In genomic region chr14:63867926-63868921, GRCh38 we compare ENCODE assay signal across 1 cellular context.
TF ChIP-seq lines count a peak whose summit lies in the region.

No MANE protein-coding gene starts in this region.

TF ChIP-seq in GM12878, 131 proteins besides CTCF, POLR2A, EP300 and RAD21 (continued from another document and continues in another):
- TF ChIP-seq NKRF (conservative IDR thresholded peaks at IDR 0.05) (no peak), RELA (IDR thresholded peaks at IDR 0.05; ENCODE audit: borderline replicate concordance, partially characterized antibody) (no peak), TCF7 (IDR thresholded peaks at IDR 0.05; ENCODE audit: borderline replicate concordance) (no peak), SIX5 (IDR thresholded peaks at IDR 0.05; ENCODE audit: low read depth, low read length, severe bottlenecking) (no peak), YY1 (IDR thresholded peaks at IDR 0.05; ENCODE audit: low read depth, low read length) (no peak), ESRRA (IDR thresholded peaks at IDR 0.05; ENCODE audit: low read length) (no peak), ZNF622 (IDR thresholded peaks at IDR 0.05) (no peak), MAX (IDR thresholded peaks at IDR 0.05; ENCODE audit: low read depth, low read length) (no peak), ZBED1 (IDR thresholded peaks at IDR 0.05; ENCODE audit: borderline replicate concordance) (no peak), RAD51 (IDR thresholded peaks at IDR 0.05) (no peak), ZSCAN29 (IDR thresholded peaks at IDR 0.05) (no peak), STAT1 (conservative IDR thresholded peaks at IDR 0.05) (no peak), ZNF207 (IDR thresholded peaks at IDR 0.05; ENCODE audit: borderline replicate concordance) (no peak), ZBTB40 (IDR thresholded peaks at IDR 0.05; ENCODE audit: borderline replicate concordance) (no peak), HSF1 (IDR thresholded peaks at IDR 0.05; ENCODE audit: low read depth, low read length) (no peak), MEF2B (IDR thresholded peaks at IDR 0.05; ENCODE audit: partially characterized antibody, poor library complexity, severe bottlenecking) (no peak), CHD2 (IDR thresholded peaks at IDR 0.05; ENCODE audit: borderline replicate concordance, low read depth, low read length) (no peak), EZH2 (IDR thresholded peaks at IDR 0.05; ENCODE audit: borderline replicate concordance, control insufficient read depth, low read depth, low read length) (no peak), ZNF274 (IDR thresholded peaks at IDR 0.05; ENCODE audit: insufficient read depth, insufficient read length) (no peak), ZNF217 (IDR thresholded peaks at IDR 0.05) (no peak)
- TF ChIP-seq, protein P1, sequence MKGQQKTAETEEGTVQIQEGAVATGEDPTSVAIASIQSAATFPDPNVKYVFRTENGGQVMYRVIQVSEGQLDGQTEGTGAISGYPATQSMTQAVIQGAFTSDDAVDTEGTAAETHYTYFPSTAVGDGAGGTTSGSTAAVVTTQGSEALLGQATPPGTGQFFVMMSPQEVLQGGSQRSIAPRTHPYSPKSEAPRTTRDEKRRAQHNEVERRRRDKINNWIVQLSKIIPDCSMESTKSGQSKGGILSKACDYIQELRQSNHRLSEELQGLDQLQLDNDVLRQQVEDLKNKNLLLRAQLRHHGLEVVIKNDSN (IDR thresholded peaks at IDR 0.05; ENCODE audit: borderline replicate concordance, extremely low read length, insufficient read depth, low read depth, low read length): no peak
- TF ChIP-seq, protein P2, sequence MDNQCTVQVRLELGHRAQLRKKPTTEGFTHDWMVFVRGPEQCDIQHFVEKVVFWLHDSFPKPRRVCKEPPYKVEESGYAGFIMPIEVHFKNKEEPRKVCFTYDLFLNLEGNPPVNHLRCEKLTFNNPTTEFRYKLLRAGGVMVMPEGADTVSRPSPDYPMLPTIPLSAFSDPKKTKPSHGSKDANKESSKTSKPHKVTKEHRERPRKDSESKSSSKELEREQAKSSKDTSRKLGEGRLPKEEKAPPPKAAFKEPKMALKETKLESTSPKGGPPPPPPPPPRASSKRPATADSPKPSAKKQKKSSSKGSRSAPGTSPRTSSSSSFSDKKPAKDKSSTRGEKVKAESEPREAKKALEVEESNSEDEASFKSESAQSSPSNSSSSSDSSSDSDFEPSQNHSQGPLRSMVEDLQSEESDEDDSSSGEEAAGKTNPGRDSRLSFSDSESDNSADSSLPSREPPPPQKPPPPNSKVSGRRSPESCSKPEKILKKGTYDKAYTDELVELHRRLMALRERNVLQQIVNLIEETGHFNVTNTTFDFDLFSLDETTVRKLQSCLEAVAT (IDR thresholded peaks at IDR 0.05): peak; percentile 58; the same call in 1 of the 2 replicates
- TF ChIP-seq, protein P3, sequence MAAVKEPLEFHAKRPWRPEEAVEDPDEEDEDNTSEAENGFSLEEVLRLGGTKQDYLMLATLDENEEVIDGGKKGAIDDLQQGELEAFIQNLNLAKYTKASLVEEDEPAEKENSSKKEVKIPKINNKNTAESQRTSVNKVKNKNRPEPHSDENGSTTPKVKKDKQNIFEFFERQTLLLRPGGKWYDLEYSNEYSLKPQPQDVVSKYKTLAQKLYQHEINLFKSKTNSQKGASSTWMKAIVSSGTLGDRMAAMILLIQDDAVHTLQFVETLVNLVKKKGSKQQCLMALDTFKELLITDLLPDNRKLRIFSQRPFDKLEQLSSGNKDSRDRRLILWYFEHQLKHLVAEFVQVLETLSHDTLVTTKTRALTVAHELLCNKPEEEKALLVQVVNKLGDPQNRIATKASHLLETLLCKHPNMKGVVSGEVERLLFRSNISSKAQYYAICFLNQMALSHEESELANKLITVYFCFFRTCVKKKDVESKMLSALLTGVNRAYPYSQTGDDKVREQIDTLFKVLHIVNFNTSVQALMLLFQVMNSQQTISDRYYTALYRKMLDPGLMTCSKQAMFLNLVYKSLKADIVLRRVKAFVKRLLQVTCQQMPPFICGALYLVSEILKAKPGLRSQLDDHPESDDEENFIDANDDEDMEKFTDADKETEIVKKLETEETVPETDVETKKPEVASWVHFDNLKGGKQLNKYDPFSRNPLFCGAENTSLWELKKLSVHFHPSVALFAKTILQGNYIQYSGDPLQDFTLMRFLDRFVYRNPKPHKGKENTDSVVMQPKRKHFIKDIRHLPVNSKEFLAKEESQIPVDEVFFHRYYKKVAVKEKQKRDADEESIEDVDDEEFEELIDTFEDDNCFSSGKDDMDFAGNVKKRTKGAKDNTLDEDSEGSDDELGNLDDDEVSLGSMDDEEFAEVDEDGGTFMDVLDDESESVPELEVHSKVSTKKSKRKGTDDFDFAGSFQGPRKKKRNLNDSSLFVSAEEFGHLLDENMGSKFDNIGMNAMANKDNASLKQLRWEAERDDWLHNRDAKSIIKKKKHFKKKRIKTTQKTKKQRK (IDR thresholded peaks at IDR 0.05; ENCODE audit: low read depth, low read length): no peak
- TF ChIP-seq, protein P4, sequence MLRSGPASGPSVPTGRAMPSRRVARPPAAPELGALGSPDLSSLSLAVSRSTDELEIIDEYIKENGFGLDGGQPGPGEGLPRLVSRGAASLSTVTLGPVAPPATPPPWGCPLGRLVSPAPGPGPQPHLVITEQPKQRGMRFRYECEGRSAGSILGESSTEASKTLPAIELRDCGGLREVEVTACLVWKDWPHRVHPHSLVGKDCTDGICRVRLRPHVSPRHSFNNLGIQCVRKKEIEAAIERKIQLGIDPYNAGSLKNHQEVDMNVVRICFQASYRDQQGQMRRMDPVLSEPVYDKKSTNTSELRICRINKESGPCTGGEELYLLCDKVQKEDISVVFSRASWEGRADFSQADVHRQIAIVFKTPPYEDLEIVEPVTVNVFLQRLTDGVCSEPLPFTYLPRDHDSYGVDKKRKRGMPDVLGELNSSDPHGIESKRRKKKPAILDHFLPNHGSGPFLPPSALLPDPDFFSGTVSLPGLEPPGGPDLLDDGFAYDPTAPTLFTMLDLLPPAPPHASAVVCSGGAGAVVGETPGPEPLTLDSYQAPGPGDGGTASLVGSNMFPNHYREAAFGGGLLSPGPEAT (IDR thresholded peaks at IDR 0.05; ENCODE audit: low read depth): peak; percentile 49; the same call in 1 of the 2 replicates
- TF ChIP-seq, protein P5, sequence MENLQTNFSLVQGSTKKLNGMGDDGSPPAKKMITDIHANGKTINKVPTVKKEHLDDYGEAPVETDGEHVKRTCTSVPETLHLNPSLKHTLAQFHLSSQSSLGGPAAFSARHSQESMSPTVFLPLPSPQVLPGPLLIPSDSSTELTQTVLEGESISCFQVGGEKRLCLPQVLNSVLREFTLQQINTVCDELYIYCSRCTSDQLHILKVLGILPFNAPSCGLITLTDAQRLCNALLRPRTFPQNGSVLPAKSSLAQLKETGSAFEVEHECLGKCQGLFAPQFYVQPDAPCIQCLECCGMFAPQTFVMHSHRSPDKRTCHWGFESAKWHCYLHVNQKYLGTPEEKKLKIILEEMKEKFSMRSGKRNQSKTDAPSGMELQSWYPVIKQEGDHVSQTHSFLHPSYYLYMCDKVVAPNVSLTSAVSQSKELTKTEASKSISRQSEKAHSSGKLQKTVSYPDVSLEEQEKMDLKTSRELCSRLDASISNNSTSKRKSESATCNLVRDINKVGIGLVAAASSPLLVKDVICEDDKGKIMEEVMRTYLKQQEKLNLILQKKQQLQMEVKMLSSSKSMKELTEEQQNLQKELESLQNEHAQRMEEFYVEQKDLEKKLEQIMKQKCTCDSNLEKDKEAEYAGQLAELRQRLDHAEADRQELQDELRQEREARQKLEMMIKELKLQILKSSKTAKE (IDR thresholded peaks at IDR 0.05; ENCODE audit: low read depth, poor library complexity, severe bottlenecking): no peak
- TF ChIP-seq, protein P6, sequence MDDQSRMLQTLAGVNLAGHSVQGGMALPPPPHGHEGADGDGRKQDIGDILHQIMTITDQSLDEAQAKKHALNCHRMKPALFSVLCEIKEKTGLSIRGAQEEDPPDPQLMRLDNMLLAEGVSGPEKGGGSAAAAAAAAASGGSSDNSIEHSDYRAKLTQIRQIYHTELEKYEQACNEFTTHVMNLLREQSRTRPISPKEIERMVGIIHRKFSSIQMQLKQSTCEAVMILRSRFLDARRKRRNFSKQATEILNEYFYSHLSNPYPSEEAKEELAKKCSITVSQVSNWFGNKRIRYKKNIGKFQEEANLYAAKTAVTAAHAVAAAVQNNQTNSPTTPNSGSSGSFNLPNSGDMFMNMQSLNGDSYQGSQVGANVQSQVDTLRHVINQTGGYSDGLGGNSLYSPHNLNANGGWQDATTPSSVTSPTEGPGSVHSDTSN (IDR thresholded peaks at IDR 0.05; ENCODE audit: insufficient replicate concordance, low read depth, low read length): no peak
- TF ChIP-seq, protein P7, sequence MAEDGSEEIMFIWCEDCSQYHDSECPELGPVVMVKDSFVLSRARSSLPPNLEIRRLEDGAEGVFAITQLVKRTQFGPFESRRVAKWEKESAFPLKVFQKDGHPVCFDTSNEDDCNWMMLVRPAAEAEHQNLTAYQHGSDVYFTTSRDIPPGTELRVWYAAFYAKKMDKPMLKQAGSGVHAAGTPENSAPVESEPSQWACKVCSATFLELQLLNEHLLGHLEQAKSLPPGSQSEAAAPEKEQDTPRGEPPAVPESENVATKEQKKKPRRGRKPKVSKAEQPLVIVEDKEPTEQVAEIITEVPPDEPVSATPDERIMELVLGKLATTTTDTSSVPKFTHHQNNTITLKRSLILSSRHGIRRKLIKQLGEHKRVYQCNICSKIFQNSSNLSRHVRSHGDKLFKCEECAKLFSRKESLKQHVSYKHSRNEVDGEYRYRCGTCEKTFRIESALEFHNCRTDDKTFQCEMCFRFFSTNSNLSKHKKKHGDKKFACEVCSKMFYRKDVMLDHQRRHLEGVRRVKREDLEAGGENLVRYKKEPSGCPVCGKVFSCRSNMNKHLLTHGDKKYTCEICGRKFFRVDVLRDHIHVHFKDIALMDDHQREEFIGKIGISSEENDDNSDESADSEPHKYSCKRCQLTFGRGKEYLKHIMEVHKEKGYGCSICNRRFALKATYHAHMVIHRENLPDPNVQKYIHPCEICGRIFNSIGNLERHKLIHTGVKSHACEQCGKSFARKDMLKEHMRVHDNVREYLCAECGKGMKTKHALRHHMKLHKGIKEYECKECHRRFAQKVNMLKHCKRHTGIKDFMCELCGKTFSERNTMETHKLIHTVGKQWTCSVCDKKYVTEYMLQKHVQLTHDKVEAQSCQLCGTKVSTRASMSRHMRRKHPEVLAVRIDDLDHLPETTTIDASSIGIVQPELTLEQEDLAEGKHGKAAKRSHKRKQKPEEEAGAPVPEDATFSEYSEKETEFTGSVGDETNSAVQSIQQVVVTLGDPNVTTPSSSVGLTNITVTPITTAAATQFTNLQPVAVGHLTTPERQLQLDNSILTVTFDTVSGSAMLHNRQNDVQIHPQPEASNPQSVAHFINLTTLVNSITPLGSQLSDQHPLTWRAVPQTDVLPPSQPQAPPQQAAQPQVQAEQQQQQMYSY (CRISPR knock-in tag; IDR thresholded peaks at IDR 0.05): no peak
